Comparison of ENCODE assay signal across 8 cellular contexts in the genomic region with DNA sequence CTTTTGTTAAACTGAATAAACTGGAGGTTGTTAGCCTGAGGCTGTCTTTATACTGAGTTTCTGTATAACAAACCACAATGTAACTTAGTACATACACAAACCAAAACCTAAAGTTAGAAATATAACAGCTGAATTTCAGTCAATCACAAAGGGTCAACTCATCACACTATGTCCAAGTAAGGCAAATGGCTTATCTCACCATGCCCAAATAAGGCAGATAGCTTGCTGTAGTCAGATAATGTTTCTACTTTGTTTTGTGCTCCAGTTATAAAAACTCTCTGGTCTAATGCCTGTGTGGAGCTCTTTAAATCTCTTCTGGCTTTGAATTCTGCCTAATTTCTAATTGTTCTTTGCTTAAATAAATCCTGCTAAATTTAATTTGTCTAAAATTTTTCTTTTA.
"Had no signal": no experiment of that assay in that cellular context is flagged by ENCODE, and none has a peak within 500 bp of the region (broad histone marks: within the 10 kb centered on the region; RNA-seq: fewer than 3 reads in every experiment).

No MANE protein-coding gene starts in this region.

- FAIRE-seq: K562 had no signal

- H3K9ac ChIP-seq: GM23248 had no signal

- DNase-seq: GM23248, H7, HFFc6, IMR-90 had no signal

- H3K4me3 ChIP-seq: GM23248, HAP-1, K562 had no signal

- H3K4me3 Mint-ChIP-seq: HFFc6 had no signal

- H2AFZ ChIP-seq: GM23248 had no signal

- ATAC-seq: HCT116, K562 had no signal

- H3K4me1 ChIP-seq: HAP-1 had no signal

- H3K27ac ChIP-seq: GM23248, HL-60 had no signal

- H3K27ac Mint-ChIP-seq: HFFc6 had no signal

- H3K9me3 ChIP-seq: HAP-1 had no signal
